ENCODE assay signal across 10 cellular contexts in the genomic region with DNA sequence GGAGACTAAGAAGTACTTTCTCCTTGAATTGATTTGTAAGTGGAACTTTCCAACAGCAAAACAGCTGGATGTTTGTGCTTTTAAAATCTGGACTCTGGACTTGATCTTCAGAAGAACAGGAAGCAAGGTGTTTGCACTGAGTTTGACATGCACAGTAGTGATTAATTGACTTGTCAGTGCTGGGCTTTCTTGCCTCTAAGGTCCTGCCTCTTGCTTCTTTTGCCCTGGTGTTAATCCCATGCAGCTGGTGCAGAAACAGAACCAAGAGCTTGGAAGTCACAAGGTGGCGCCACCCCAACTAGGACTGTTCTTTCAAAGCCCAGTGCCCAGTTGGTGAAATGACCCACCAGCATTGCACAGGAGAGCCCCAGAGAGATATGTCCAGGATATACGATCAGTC.
DNase-seq lines count a peak whose midpoint lies in the region; ATAC-seq lines count a peak whose summit lies in the region.
"Had no signal": no experiment of that assay in that cellular context is flagged by ENCODE, and none has a peak within 500 bp of the region (broad histone marks: within the 10 kb centered on the region; RNA-seq: fewer than 3 reads in every experiment).

No MANE protein-coding gene starts in this region.

- no peak overlapping the region for H3K27ac ChIP-seq in CD4-positive, alpha-beta memory T cell (ENCODE audit: low read depth, low read length)

- H3K9me3 ChIP-seq in CD4-positive, alpha-beta memory T cell (ENCODE audit: control insufficient read depth in 1 of 2, low read length in 2 of 2): no peaks in the 10 kb centered on the region

- H3K4me3 ChIP-seq in H7 (ENCODE audit: insufficient read depth, low read depth, low read length): no peak overlapping the region
- H3K4me3 ChIP-seq in CD4-positive, alpha-beta memory T cell (ENCODE audit: low read length in 2 of 2): no peak overlapping the region
- H3K4me3 ChIP-seq: lung had no signal

- POLR2A ChIA-PET in CD4-positive, alpha-beta memory T cell (lab: Charles Lee; ENCODE audit: partially characterized antibody): no interaction called here

- no peak for ATAC-seq in GM18909 (IDR thresholded peaks at IDR 0.05; ENCODE audit: poor library complexity, unreplicated experiment)
- ATAC-seq in HG02870 (IDR thresholded peaks at IDR 0.05; ENCODE audit: unreplicated experiment): no peak
- ATAC-seq in HG03196 (IDR thresholded peaks at IDR 0.05; ENCODE audit: unreplicated experiment): no peak

- DNase-seq in AG08395 (ENCODE audit: low spot score) (peak; percentile 44), H7 (peak; percentile 66), UCSD-AML1 (lab: John Stamatoyannopoulos, UW; ENCODE audit: unreplicated experiment) (peak; percentile 17), iPS-NIHi7 (ENCODE audit: extremely low spot score) (peak; percentile 78)
- DNase-seq in CD4-positive, alpha-beta memory T cell: no peak
- DNase-seq: DND-41 had no signal

- H3K27me3 Mint-ChIP-seq in CD4-positive, alpha-beta memory T cell: peaks cover 3 to 16% of the 10 kb centered on the region in 2 donors

- H3K27me3 ChIP-seq in H7 (ENCODE audit: control insufficient read depth, insufficient read depth, low read length): no peaks in the 10 kb centered on the region
- no peaks in the 10 kb centered on the region for H3K27me3 ChIP-seq in CD4-positive, alpha-beta memory T cell (ENCODE audit: insufficient read depth, low read length)

- no peaks in the 10 kb centered on the region for H3K4me1 ChIP-seq in CD4-positive, alpha-beta memory T cell (ENCODE audit: insufficient read depth, low read length)

- H3K4me1 Mint-ChIP-seq in CD4-positive, alpha-beta memory T cell: no peaks in the 10 kb centered on the region

- H3K36me3 ChIP-seq in H7 (replicated peaks; ENCODE audit: control insufficient read depth, insufficient read depth, low read length): no peaks in the 10 kb centered on the region
- no peaks in the 10 kb centered on the region for H3K36me3 ChIP-seq in CD4-positive, alpha-beta memory T cell (ENCODE audit: insufficient read depth, low read length)

- H3K36me3 Mint-ChIP-seq in CD4-positive, alpha-beta memory T cell: no peaks in the 10 kb centered on the region

- no peak overlapping the region for H3K27ac Mint-ChIP-seq in CD4-positive, alpha-beta memory T cell

- H3K4me3 Mint-ChIP-seq in CD4-positive, alpha-beta memory T cell: no peak overlapping the region

- intact Hi-C loops in CD4-positive, alpha-beta memory T cell (cut with micrococcal nuclease): no loop called here

- CTCF ChIA-PET in CD4-positive, alpha-beta memory T cell (lab: Charles Lee; ENCODE audit: partially characterized antibody): interaction anchor here (1.4 kb wide), 1 partner anchor 25 kb away, joined by 5 read pairs; no protein-coding TSS in a partner anchor

- H3K9me3 Mint-ChIP-seq in CD4-positive, alpha-beta memory T cell: peaks cover 0 to 25% (median 8%) of the 10 kb centered on the region in 8 donors

Comparison
In these comparisons a context has a peak if more than half of its experiments do, and no peak if none do; other contexts are left out.
1. DNase-seq: peak in AG08395 (single experiment), H7 (single experiment), UCSD-AML1 (single experiment) and iPS-NIHi7 (single experiment); none in CD4-positive, alpha-beta memory T cell (0 of 5).